8 cellular contexts compared by ENCODE assay signal in the genomic region with DNA sequence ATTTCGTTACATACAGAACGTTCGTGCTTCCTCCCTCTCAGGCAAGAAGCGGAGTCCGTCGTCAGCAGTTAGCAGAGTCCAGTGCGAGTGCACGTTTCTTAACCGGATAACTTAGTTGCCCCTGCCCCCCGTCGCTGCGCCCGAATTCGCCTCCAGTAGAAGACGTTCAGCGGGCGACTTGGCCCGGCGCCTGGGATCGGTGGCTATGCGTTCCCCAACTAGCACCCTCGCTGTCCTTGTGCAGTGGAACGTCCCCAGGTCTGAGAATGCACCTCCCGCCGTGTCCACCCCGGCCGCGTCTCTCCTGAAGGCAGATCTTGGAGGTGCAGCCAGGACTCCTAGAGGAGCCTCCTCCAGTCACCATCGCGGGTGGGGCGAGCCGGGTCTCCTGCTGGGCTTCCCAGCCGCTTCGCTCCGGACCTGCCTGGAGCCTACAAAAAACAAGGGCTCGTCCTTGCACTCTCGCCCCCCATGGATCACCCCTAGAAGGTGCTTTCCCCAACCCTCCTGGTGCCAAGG. TPM values are rescaled to one million over a fixed set of nuclear protein-coding genes. Genes with fewer than 3 reads are reported as not detected.
DNase-seq lines count a peak whose midpoint lies in the region; ATAC-seq, FAIRE-seq and TF ChIP-seq lines count a peak whose summit lies in the region.
"Had no signal": no experiment of that assay in that cellular context is flagged by ENCODE, and none has a peak within 500 bp of the region (broad histone marks: within the 10 kb centered on the region; RNA-seq: fewer than 3 reads in every experiment).

No MANE protein-coding gene starts in this region.

- ATAC-seq in right lobe of liver = peak in 1 of 4 donors; percentile 13
- no peak for ATAC-seq in left colon
- ATAC-seq in GM19452 (IDR thresholded peaks at IDR 0.05; ENCODE audit: unreplicated experiment) = no peak

- WGBS in right lobe of liver (ENCODE audit: insufficient coverage, low coverage, low lambda C conversion rate, missing lambda C conversion rate) = 1% methylated on average over 12 of the region's 37 CpGs

- H3K9me3 ChIP-seq in MG63 = no peaks in the 10 kb centered on the region
- no peaks in the 10 kb centered on the region for H3K9me3 ChIP-seq in astrocyte (ENCODE audit: insufficient read depth, low read depth, low read length)
- no peaks in the 10 kb centered on the region for H3K9me3 ChIP-seq in right lobe of liver
- no peaks in the 10 kb centered on the region for H3K9me3 ChIP-seq in tibial artery

- no peaks in the 10 kb centered on the region for H4K20me1 ChIP-seq in astrocyte (ENCODE audit: insufficient read depth, low read length)

- H3K36me3 ChIP-seq in MG63 (no peaks in the 10 kb centered on the region), astrocyte (ENCODE audit: insufficient read depth, low read length) (no peaks in the 10 kb centered on the region), right lobe of liver (no peaks in the 10 kb centered on the region), tibial artery (no peaks in the 10 kb centered on the region)

- no peaks in the 10 kb centered on the region for H3K9me3 Mint-ChIP-seq in astrocyte (ENCODE audit: unreplicated experiment)
- H3K9me3 Mint-ChIP-seq in activated CD4-positive, alpha-beta T cell treated with anti-CD3 and anti-CD28 coated beads, Interleukin-2, amount 10 ng/mL, durations not matched to agents 24 days and 14 days = peaks cover 8% of the 10 kb centered on the region

- intact Hi-C loops in right lobe of liver (cut with DNase I) (no loop called here), tibial artery (cut with DNase I; ENCODE audit: low total_unique reads) (no loop called here), left colon (cut with DNase I, micrococcal nuclease) (no loop called here)
- intact Hi-C loops in activated CD4-positive, alpha-beta T cell treated with anti-CD3 and anti-CD28 coated beads, Interleukin-2, amount 10 ng/mL, durations not matched to agents 24 days and 14 days (cut with micrococcal nuclease) = no loop called here

- TF ChIP-seq CTCF in astrocyte (IDR thresholded peaks at IDR 0.05; ENCODE audit: insufficient read depth, low read depth, low read length) (no peak), right lobe of liver (IDR thresholded peaks at IDR 0.05) (no peak), tibial artery (IDR thresholded peaks at IDR 0.05) (no peak)

- peak overlapping the region; percentile 26 for H2AFZ ChIP-seq in astrocyte (ENCODE audit: low read depth, low read length)

- peak overlapping the region; percentile 81 for H3K4me2 ChIP-seq in astrocyte (ENCODE audit: low read length)

- DNase-seq in MG63 (no peak), astrocyte (ENCODE audit: low read depth) (no peak), right lobe of liver (peak in 2 of 3 donors; percentile 38 to 39), tibial artery (no peak), left colon (no peak)
- no peak for DNase-seq in activated CD4-positive, alpha-beta T cell treated with anti-CD3 and anti-CD28 coated beads, Interleukin-2, amount 10 ng/mL, durations not matched to agents 24 days and 14 days

- H3K9ac ChIP-seq in astrocyte (ENCODE audit: low read length) = no peak overlapping the region

- H3K36me3 Mint-ChIP-seq in astrocyte (ENCODE audit: low read depth, unreplicated experiment) = no peaks in the 10 kb centered on the region
- peaks cover 1% of the 10 kb centered on the region for H3K36me3 Mint-ChIP-seq in activated CD4-positive, alpha-beta T cell treated with anti-CD3 and anti-CD28 coated beads, Interleukin-2, amount 10 ng/mL, durations not matched to agents 24 days and 14 days (ENCODE audit: low read depth)

- H3K4me1 ChIP-seq in astrocyte (ENCODE audit: insufficient read depth, low read length) = peaks cover 4% of the 10 kb centered on the region
- H3K4me1 ChIP-seq in right lobe of liver = no peaks in the 10 kb centered on the region
- peaks cover 0 to 18% (median 15%) of the 10 kb centered on the region in 4 donors for H3K4me1 ChIP-seq in tibial artery

- no peaks in the 10 kb centered on the region for H3K79me2 ChIP-seq in astrocyte (ENCODE audit: insufficient read depth, low read length)

- peak overlapping the region; percentile 85 for H3K4me3 Mint-ChIP-seq in astrocyte (ENCODE audit: unreplicated experiment)
- H3K4me3 Mint-ChIP-seq in activated CD4-positive, alpha-beta T cell treated with anti-CD3 and anti-CD28 coated beads, Interleukin-2, amount 10 ng/mL, durations not matched to agents 24 days and 14 days = no peak overlapping the region

- FAIRE-seq in astrocyte (lab: Jason Lieb, UNC) = no peak
- FAIRE-seq: endometrium had no signal

- peak overlapping the region; percentile 87 for H3K27ac Mint-ChIP-seq in astrocyte (ENCODE audit: unreplicated experiment)
- H3K27ac Mint-ChIP-seq in activated CD4-positive, alpha-beta T cell treated with anti-CD3 and anti-CD28 coated beads, Interleukin-2, amount 10 ng/mL, durations not matched to agents 24 days and 14 days = no peak overlapping the region

- H3K27me3 ChIP-seq in MG63 (peaks cover 17% of the 10 kb centered on the region), astrocyte (ENCODE audit: insufficient read depth, low read length) (peaks cover 29% of the 10 kb centered on the region), right lobe of liver (peaks cover 0 to 6% of the 10 kb centered on the region in 2 donors), tibial artery (peaks cover 0 to 50% of the 10 kb centered on the region in 2 donors)

- peak overlapping the region; percentile 23; the same call in 1 of the 2 replicates for H3K4me3 ChIP-seq in MG63
- H3K4me3 ChIP-seq in astrocyte (ENCODE audit: insufficient read depth, low read depth, low read length) = peak overlapping the region; percentile 42
- no peak overlapping the region for H3K4me3 ChIP-seq in right lobe of liver
- H3K4me3 ChIP-seq in tibial artery = peak overlapping the region; percentile 40 to 50

- peaks cover 44% of the 10 kb centered on the region for H3K27me3 Mint-ChIP-seq in astrocyte (ENCODE audit: low read depth, unreplicated experiment)
- H3K27me3 Mint-ChIP-seq in activated CD4-positive, alpha-beta T cell treated with anti-CD3 and anti-CD28 coated beads, Interleukin-2, amount 10 ng/mL, durations not matched to agents 24 days and 14 days = peaks cover 45% of the 10 kb centered on the region

- peaks cover 9% of the 10 kb centered on the region for H3K4me1 Mint-ChIP-seq in astrocyte (ENCODE audit: low read depth, unreplicated experiment)
- peaks cover 4% of the 10 kb centered on the region for H3K4me1 Mint-ChIP-seq in activated CD4-positive, alpha-beta T cell treated with anti-CD3 and anti-CD28 coated beads, Interleukin-2, amount 10 ng/mL, durations not matched to agents 24 days and 14 days

- TF ChIP-seq POLR2A in right lobe of liver (IDR thresholded peaks at IDR 0.05) = no peak

- H3K27ac ChIP-seq in astrocyte (ENCODE audit: low read depth, low read length) (no peak overlapping the region), right lobe of liver (no peak overlapping the region), tibial artery (no peak overlapping the region)

RNA-seq across cellular contexts. Expression of a gene that starts 0.9 kb away (rescaled TPM):
- total RNA-seq in MG63 (2014; rRNA removed; shearing (Covaris generic); ENCODE audit: low replicate concordance) = not detected in 2 replicates
- total RNA-seq in astrocyte (0.17 TPM in 1 of 2 replicates, not detected in the other), right lobe of liver (under 1 TPM in 2 of 6 experiments, not detected in 4; 0.04 to 0.13 TPM), left colon (1 to 10 TPM; 1.3 to 1.8 TPM)
- not detected in 2 replicates for total RNA-seq in activated CD4-positive, alpha-beta T cell treated with anti-CD3 and anti-CD28 coated beads, Interleukin-2, amount 10 ng/mL, durations not matched to agents 24 days and 14 days

Comparison
In these comparisons a context has a peak if more than half of its experiments do, and no peak if none do; other contexts are left out.
1. DNase-seq: peak in right lobe of liver (2 of 3); none in MG63 (single experiment), astrocyte (single experiment), tibial artery (0 of 2), activated CD4-positive, alpha-beta T cell treated with anti-CD3 and anti-CD28 coated beads, Interleukin-2, amount 10 ng/mL, durations not matched to agents 24 days and 14 days (single experiment) and left colon (0 of 2).
2. H3K4me3 ChIP-seq: peak in MG63 (single experiment), astrocyte (single experiment) and tibial artery (2 of 2); none in right lobe of liver (0 of 3).